27 cellular contexts compared by ENCODE assay signal in the genomic region with DNA sequence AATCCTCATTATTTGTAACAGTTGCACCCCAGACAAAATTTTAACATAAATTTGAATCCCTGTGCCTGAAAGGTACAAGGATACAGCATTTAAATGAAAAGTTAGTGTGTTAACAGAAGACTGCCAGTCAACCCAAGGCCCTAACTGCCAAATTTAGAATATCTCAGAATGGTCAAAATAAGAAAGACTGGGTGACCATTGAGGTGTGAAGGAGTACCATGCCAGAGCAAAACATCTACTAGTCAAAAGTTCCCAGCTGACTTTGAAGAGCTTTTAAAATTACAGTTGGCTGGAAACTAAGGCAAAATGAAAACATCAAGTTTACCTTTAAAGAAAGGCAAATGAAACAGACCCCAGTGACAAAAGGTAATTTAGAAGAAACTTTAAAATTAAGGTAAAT. TPM values are rescaled to one million over a fixed set of nuclear protein-coding genes. Genes with fewer than 3 reads are reported as not detected.
DNase-seq lines count a peak whose midpoint lies in the region; ATAC-seq and TF ChIP-seq lines count a peak whose summit lies in the region.
"Had no signal": no experiment of that assay in that cellular context is flagged by ENCODE, and none has a peak within 500 bp of the region (broad histone marks: within the 10 kb centered on the region; RNA-seq: fewer than 3 reads in every experiment).

No MANE protein-coding gene starts in this region.

- no peak overlapping the region for H3K4me3 ChIP-seq in BLaER1 treated with 17β-estradiol and CSF1 and Interleukin-3, amounts not matched to agents 10 nM and 100 nM
- no peak overlapping the region for H3K4me3 ChIP-seq in SU-DHL-6 (ENCODE audit: insufficient read depth, low read length, poor library complexity, severe bottlenecking)
- H3K4me3 ChIP-seq: gastrocnemius medialis, PC-9, skin epidermis had no signal

- H3K4me1 ChIP-seq in BLaER1 treated with 17β-estradiol and CSF1 and Interleukin-3, amounts not matched to agents 10 nM and 100 nM, result peaks cover 0 to 29% (median 20%) of the 10 kb centered on the region in 10 experiments; a peak in 13 of 20 replicates

- no peaks in the 10 kb centered on the region; the same call in 1 of the 2 replicates for H3F3A ChIP-seq in SU-DHL-6 (ENCODE audit: insufficient read depth)

- peaks cover 4 to 42% (median 14%) of the 10 kb centered on the region in 11 experiments; a peak in 19 of 22 replicates for H3K36me3 ChIP-seq in BLaER1 treated with 17β-estradiol and CSF1 and Interleukin-3, amounts not matched to agents 10 nM and 100 nM
- H3K36me3 ChIP-seq in SU-DHL-6 (ENCODE audit: low read length), result 0 out of 2 replicates have a peak, but pooled peaks cover 1% of the 10 kb centered on the region
- H3K36me3 ChIP-seq: gastrocnemius medialis had no signal

- H3K27ac ChIP-seq in BLaER1 treated with 17β-estradiol and CSF1 and Interleukin-3, amounts not matched to agents 10 nM and 100 nM, result no peak overlapping the region
- H3K27ac ChIP-seq in SU-DHL-6 (ENCODE audit: low read depth, low read length), result peak overlapping the region; percentile 45
- H3K27ac ChIP-seq: gastrocnemius medialis, PC-9, skin epidermis had no signal

- TF ChIP-seq CTCF in SU-DHL-6 (IDR thresholded peaks at IDR 0.05; ENCODE audit: insufficient read depth, low read length, poor library complexity, severe bottlenecking) (no peak), WTC11 (IDR thresholded peaks at IDR 0.05) (no peak)

- H2AFZ ChIP-seq in SU-DHL-6 (ENCODE audit: low read depth, low read length, severe bottlenecking), result no peak overlapping the region
- H2AFZ ChIP-seq: PC-9 had no signal

- ATAC-seq in GM18909 (IDR thresholded peaks at IDR 0.05; ENCODE audit: poor library complexity, unreplicated experiment), result peak; percentile 56
- peak; percentile 37 for ATAC-seq in HG02623 (IDR thresholded peaks at IDR 0.05; ENCODE audit: unreplicated experiment)
- ATAC-seq in GM21825 (IDR thresholded peaks at IDR 0.05; ENCODE audit: unreplicated experiment), result no peak
- no peak for ATAC-seq in WTC11
- ATAC-seq: activated T-helper 17 cell treated with anti-CD3 and anti-CD28 coated beads, Interleukin-2, amount 50 U/mL, for 72 hours had no signal

- no peaks in the 10 kb centered on the region for H3K27me3 Mint-ChIP-seq in WTC11 (ENCODE audit: low read depth)
- H3K27me3 Mint-ChIP-seq: activated CD4-positive, alpha-beta memory T cell treated with anti-CD3 and anti-CD28 coated beads for 36 hours; activated naive CD4-positive, alpha-beta T cell treated with anti-CD3 and anti-CD28 coated beads, Interleukin-2, amount 50 U/mL, for 24 hours; activated T-helper 17 cell treated with anti-CD3 and anti-CD28 coated beads, Interleukin-2, amount 50 U/mL, for 72 hours had no signal

- no peaks in the 10 kb centered on the region; a peak in 1 of 22 replicates for H3K9me3 ChIP-seq in BLaER1 treated with 17β-estradiol and CSF1 and Interleukin-3, amounts not matched to agents 10 nM and 100 nM (replicated peaks in 1 of 11)
- no peaks in the 10 kb centered on the region for H3K9me3 ChIP-seq in SU-DHL-6 (ENCODE audit: insufficient read depth, low read length)
- H3K9me3 ChIP-seq: gastrocnemius medialis had no signal

- no peak overlapping the region for H3K9ac ChIP-seq in BLaER1 treated with 17β-estradiol and CSF1 and Interleukin-3, amounts not matched to agents 10 nM and 100 nM
- H3K9ac ChIP-seq in SU-DHL-6 (ENCODE audit: low read length), result no peak overlapping the region

- H3K4me3 Mint-ChIP-seq in WTC11, result no peak overlapping the region
- H3K4me3 Mint-ChIP-seq: activated CD4-positive, alpha-beta memory T cell treated with anti-CD3 and anti-CD28 coated beads for 36 hours; activated naive CD4-positive, alpha-beta T cell treated with anti-CD3 and anti-CD28 coated beads, Interleukin-2, amount 50 U/mL, for 24 hours; activated T-helper 17 cell treated with anti-CD3 and anti-CD28 coated beads, Interleukin-2, amount 50 U/mL, for 72 hours; HFFc6; immature natural killer cell had no signal

- peak overlapping the region in 7 of 11 experiments; percentile 10 to 58 (median 21); a peak in 11 of 22 replicates for H3K4me2 ChIP-seq in BLaER1 treated with 17β-estradiol and CSF1 and Interleukin-3, amounts not matched to agents 10 nM and 100 nM
- peak overlapping the region; percentile 40 for H3K4me2 ChIP-seq in SU-DHL-6 (ENCODE audit: low read depth, low read length, poor library complexity, severe bottlenecking)
- H3K4me2 ChIP-seq: PC-9 had no signal

- no peaks in the 10 kb centered on the region for H3K79me2 ChIP-seq in SU-DHL-6 (ENCODE audit: insufficient read depth, low read length)

- no peak overlapping the region for H3K27ac Mint-ChIP-seq in WTC11
- H3K27ac Mint-ChIP-seq: activated CD4-positive, alpha-beta memory T cell treated with anti-CD3 and anti-CD28 coated beads for 36 hours; activated naive CD4-positive, alpha-beta T cell treated with anti-CD3 and anti-CD28 coated beads, Interleukin-2, amount 50 U/mL, for 24 hours; activated T-helper 17 cell treated with anti-CD3 and anti-CD28 coated beads, Interleukin-2, amount 50 U/mL, for 72 hours; immature natural killer cell had no signal

- peaks cover 30% of the 10 kb centered on the region for H3K4me1 Mint-ChIP-seq in WTC11
- H3K4me1 Mint-ChIP-seq: activated T-helper 17 cell treated with anti-CD3 and anti-CD28 coated beads, Interleukin-2, amount 50 U/mL, for 72 hours; immature natural killer cell had no signal

- no peaks in the 10 kb centered on the region for H3K9me2 ChIP-seq in SU-DHL-6 (replicated peaks; ENCODE audit: insufficient read depth, low read length)

- peaks cover 13% of the 10 kb centered on the region for H3K36me3 Mint-ChIP-seq in WTC11
- H3K36me3 Mint-ChIP-seq: immature natural killer cell had no signal

- peaks cover 0 to 49% (median 8%) of the 10 kb centered on the region in 11 experiments; a peak in 11 of 22 replicates for H4K20me1 ChIP-seq in BLaER1 treated with 17β-estradiol and CSF1 and Interleukin-3, amounts not matched to agents 10 nM and 100 nM
- no peaks in the 10 kb centered on the region for H4K20me1 ChIP-seq in SU-DHL-6 (ENCODE audit: low read depth, low read length)

- H3K9me3 Mint-ChIP-seq in WTC11, result no peaks in the 10 kb centered on the region
- H3K9me3 Mint-ChIP-seq: activated CD4-positive, alpha-beta memory T cell treated with anti-CD3 and anti-CD28 coated beads for 36 hours; activated naive CD4-positive, alpha-beta T cell treated with anti-CD3 and anti-CD28 coated beads, Interleukin-2, amount 50 U/mL, for 24 hours; activated T-helper 17 cell treated with anti-CD3 and anti-CD28 coated beads, Interleukin-2, amount 50 U/mL, for 72 hours; HFFc6; immature natural killer cell had no signal

- H3K27me3 ChIP-seq in BLaER1 treated with 17β-estradiol and CSF1 and Interleukin-3, amounts not matched to agents 10 nM and 100 nM, result no peaks in the 10 kb centered on the region
- H3K27me3 ChIP-seq in SU-DHL-6 (ENCODE audit: low read length), result no peaks in the 10 kb centered on the region
- H3K27me3 ChIP-seq: gastrocnemius medialis had no signal

- CTCF ChIA-PET in WTC11 (lab: Charles Lee), result interaction anchor here (0.8 kb wide), 1 partner anchor 9 kb away, joined by 4 read pairs; no protein-coding TSS in a partner anchor

- DNase-seq in amniotic stem cell (lab: John Stamatoyannopoulos, UW), result no peak
- no peak for DNase-seq in dedifferentiated amniotic fluid mesenchymal stem cell (ENCODE audit: extremely low spot score)
- DNase-seq in WTC11 (ENCODE audit: low spot score), result no peak
- DNase-seq: activated CD4-positive, alpha-beta memory T cell treated with anti-CD3 and anti-CD28 coated beads for 36 hours; activated CD4-positive, CD25-positive, alpha-beta regulatory T cell; activated CD8-positive, alpha-beta memory T cell treated with anti-CD3 and anti-CD28 coated beads, Interleukin-2, amount 50 U/mL, for 48 hours; anterior cingulate cortex; cortex of kidney; gastrocnemius medialis; GF-D8; HFFc6; hippocampal formation; immature natural killer cell; mesendoderm; NCI-H1417; PC-9; SHP77; stimulated activated CD4-positive, alpha-beta T cell treated with anti-CD3 and anti-CD28 coated beads, Interleukin-1b, Interleukin-23, amount 100 ng/mL, for 48 hours; SW 1271 had no signal

- POLR2A ChIA-PET in WTC11 (lab: Charles Lee), result no interaction called here

TF ChIP-seq in WTC11, 78 proteins besides CTCF, POLR2A, EP300 and RAD21 (continues in another document):
- no peak for TF ChIP-seq TP53 (CRISPR knock-in tag; IDR thresholded peaks at IDR 0.05)
- TF ChIP-seq, protein P1, sequence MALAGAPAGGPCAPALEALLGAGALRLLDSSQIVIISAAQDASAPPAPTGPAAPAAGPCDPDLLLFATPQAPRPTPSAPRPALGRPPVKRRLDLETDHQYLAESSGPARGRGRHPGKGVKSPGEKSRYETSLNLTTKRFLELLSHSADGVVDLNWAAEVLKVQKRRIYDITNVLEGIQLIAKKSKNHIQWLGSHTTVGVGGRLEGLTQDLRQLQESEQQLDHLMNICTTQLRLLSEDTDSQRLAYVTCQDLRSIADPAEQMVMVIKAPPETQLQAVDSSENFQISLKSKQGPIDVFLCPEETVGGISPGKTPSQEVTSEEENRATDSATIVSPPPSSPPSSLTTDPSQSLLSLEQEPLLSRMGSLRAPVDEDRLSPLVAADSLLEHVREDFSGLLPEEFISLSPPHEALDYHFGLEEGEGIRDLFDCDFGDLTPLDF (CRISPR knock-in tag; IDR thresholded peaks at IDR 0.05), result no peak
- no peak for TF ChIP-seq ESRRA (CRISPR knock-in tag; IDR thresholded peaks at IDR 0.05; ENCODE audit: borderline replicate concordance)
- TF ChIP-seq ZNF121 (CRISPR knock-in tag; IDR thresholded peaks at IDR 0.05), result no peak
- TF ChIP-seq MXD4 (CRISPR knock-in tag; IDR thresholded peaks at IDR 0.05; ENCODE audit: borderline replicate concordance), result no peak
- TF ChIP-seq TEAD4 (CRISPR knock-in tag; IDR thresholded peaks at IDR 0.05), result no peak
- TF ChIP-seq ZNF396 (CRISPR knock-in tag; IDR thresholded peaks at IDR 0.05; ENCODE audit: borderline replicate concordance), result no peak
- TF ChIP-seq GABPB1 (CRISPR knock-in tag; IDR thresholded peaks at IDR 0.05), result no peak
- TF ChIP-seq, protein P2, sequence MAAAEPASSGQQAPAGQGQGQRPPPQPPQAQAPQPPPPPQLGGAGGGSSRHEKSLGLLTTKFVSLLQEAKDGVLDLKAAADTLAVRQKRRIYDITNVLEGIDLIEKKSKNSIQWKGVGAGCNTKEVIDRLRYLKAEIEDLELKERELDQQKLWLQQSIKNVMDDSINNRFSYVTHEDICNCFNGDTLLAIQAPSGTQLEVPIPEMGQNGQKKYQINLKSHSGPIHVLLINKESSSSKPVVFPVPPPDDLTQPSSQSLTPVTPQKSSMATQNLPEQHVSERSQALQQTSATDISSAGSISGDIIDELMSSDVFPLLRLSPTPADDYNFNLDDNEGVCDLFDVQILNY (CRISPR knock-in tag; IDR thresholded peaks at IDR 0.05), result no peak

RNA-seq across cellular contexts. Expression of a gene that starts 18.4 kb away (rescaled TPM):
- 59.9 to 64.1 TPM (median 61.0 TPM) in 3 replicates for total RNA-seq in WTC11 (2021)

Comparison
In these comparisons a context has a peak if more than half of its experiments do, and no peak if none do; other contexts are left out.
1. ATAC-seq: peak in GM18909 (single experiment) and HG02623 (single experiment); none in GM21825 (single experiment) and WTC11 (single experiment).